In the genomic region with DNA sequence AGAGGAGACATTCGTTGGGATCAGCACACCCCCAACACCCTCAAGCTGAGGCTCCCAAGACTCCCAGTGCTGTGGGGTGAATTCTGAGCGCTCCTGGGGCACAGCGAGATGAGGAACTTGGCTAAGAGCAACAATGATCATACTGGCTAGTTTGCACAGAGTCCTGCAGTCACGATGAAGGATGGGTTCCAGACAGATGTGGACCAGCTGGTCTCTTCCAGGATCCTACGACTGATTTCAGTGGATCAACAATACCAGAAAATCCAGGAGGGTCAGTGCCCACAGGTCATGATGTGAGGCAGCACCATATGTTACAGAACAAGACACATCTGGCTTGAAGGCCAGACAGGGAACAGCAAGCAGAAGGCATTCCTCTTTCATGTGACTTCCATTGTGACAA, we compare ENCODE assay signal across 22 cellular contexts. TPM values are rescaled to one million over a fixed set of nuclear protein-coding genes. Genes with fewer than 3 reads are reported as not detected.
"Had no signal": no experiment of that assay in that cellular context is flagged by ENCODE, and none has a peak within 500 bp of the region (broad histone marks: within the 10 kb centered on the region; RNA-seq: fewer than 3 reads in every experiment).

No MANE protein-coding gene starts in this region.

- H3K4me1 ChIP-seq: parathyroid adenoma, transverse colon had no signal

- H3K27ac Mint-ChIP-seq: activated B cell treated with CpG ODN at 0.5 μM for 24 hours; activated CD4-positive, alpha-beta memory T cell treated with anti-CD3 and anti-CD28 coated beads for 36 hours; activated naive CD4-positive, alpha-beta T cell treated with anti-CD3 and anti-CD28 coated beads, Interleukin-2, amount 10 ng/mL, durations not matched to agents 7 days and 5 days; nephron progenitor cell; T-helper 1 cell treated with Interleukin-12 subunit alpha and Interleukin-12 subunit beta and Interleukin-4 antibody, amounts not matched to agents 30 μg/mL and 1 μg/mL, for 36 hours had no signal

- DNase-seq: activated B cell treated with CpG ODN at 0.5 μM for 24 hours; activated CD4-positive, alpha-beta memory T cell treated with anti-CD3 and anti-CD28 coated beads for 36 hours; activated CD4-positive, alpha-beta T cell treated with anti-CD3 and anti-CD28 coated beads for 4 hours; activated effector memory CD4-positive, alpha-beta T cell treated with anti-CD3 and anti-CD28 coated beads, Interleukin-2, amount 50 U/mL, for 16 hours; activated naive CD4-positive, alpha-beta T cell treated with anti-CD3 and anti-CD28 coated beads, Interleukin-2, amount 10 ng/mL, durations not matched to agents 7 days and 5 days; cerebellar nuclear complex; cortex of kidney; erythroblast; mesenchymal stem cell; nephron progenitor cell; stimulated activated CD4-positive, alpha-beta T cell treated with anti-CD3 and anti-CD28 coated beads, Interleukin-12 subunit alpha, Interleukin-12 subunit beta, amount 100 ng/mL, for 4 hours; stimulated activated naive CD8-positive, alpha-beta T cell treated with anti-CD3 and anti-CD28 coated beads, Interleukin-15, amount 100 ng/mL, for 72 hours; T1000; transverse colon had no signal

- H3K9me3 Mint-ChIP-seq: activated CD4-positive, alpha-beta memory T cell treated with anti-CD3 and anti-CD28 coated beads for 36 hours; activated naive CD4-positive, alpha-beta T cell treated with anti-CD3 and anti-CD28 coated beads, Interleukin-2, amount 10 ng/mL, durations not matched to agents 7 days and 5 days; T-helper 1 cell treated with Interleukin-12 subunit alpha and Interleukin-12 subunit beta and Interleukin-4 antibody, amounts not matched to agents 30 μg/mL and 1 μg/mL, for 36 hours had no signal

- H2AFZ ChIP-seq: parathyroid adenoma had no signal

- H3K4me3 Mint-ChIP-seq: activated B cell treated with CpG ODN at 0.5 μM for 24 hours; activated CD4-positive, alpha-beta memory T cell treated with anti-CD3 and anti-CD28 coated beads for 36 hours; activated naive CD4-positive, alpha-beta T cell treated with anti-CD3 and anti-CD28 coated beads, Interleukin-2, amount 10 ng/mL, durations not matched to agents 7 days and 5 days; nephron progenitor cell; stimulated activated naive CD8-positive, alpha-beta T cell treated with anti-CD3 and anti-CD28 coated beads, Interleukin-15, amount 100 ng/mL, for 72 hours; T-helper 1 cell treated with Interleukin-12 subunit alpha and Interleukin-12 subunit beta and Interleukin-4 antibody, amounts not matched to agents 30 μg/mL and 1 μg/mL, for 36 hours had no signal

- H3K27ac ChIP-seq: parathyroid adenoma, transverse colon had no signal

- H3K9ac ChIP-seq: parathyroid adenoma had no signal

- H3K4me3 ChIP-seq: transverse colon had no signal

- H3K79me2 ChIP-seq: parathyroid adenoma had no signal

- H3K36me3 ChIP-seq: transverse colon had no signal

- H3K27me3 ChIP-seq: transverse colon had no signal

- H3K36me3 Mint-ChIP-seq: activated CD4-positive, alpha-beta memory T cell treated with anti-CD3 and anti-CD28 coated beads for 36 hours; activated naive CD4-positive, alpha-beta T cell treated with anti-CD3 and anti-CD28 coated beads, Interleukin-2, amount 10 ng/mL, durations not matched to agents 7 days and 5 days had no signal

- H3K4me1 Mint-ChIP-seq: activated B cell treated with CpG ODN at 0.5 μM for 24 hours; activated naive CD4-positive, alpha-beta T cell treated with anti-CD3 and anti-CD28 coated beads, Interleukin-2, amount 10 ng/mL, durations not matched to agents 7 days and 5 days; nephron progenitor cell; stimulated activated naive CD8-positive, alpha-beta T cell treated with anti-CD3 and anti-CD28 coated beads, Interleukin-15, amount 100 ng/mL, for 72 hours had no signal

- H3K9me3 ChIP-seq: transverse colon had no signal

- ATAC-seq: right cardiac atrium; stimulated activated naive CD8-positive, alpha-beta T cell treated with anti-CD3 and anti-CD28 coated beads, Interleukin-15, amount 100 ng/mL, for 72 hours had no signal

RNA-seq across cellular contexts. Expression of gene OR52K1, which starts 28.8 kb away (rescaled TPM):
- total RNA-seq: activated B cell treated with CpG ODN at 0.5 μM for 24 hours; activated CD4-positive, alpha-beta memory T cell treated with anti-CD3 and anti-CD28 coated beads for 36 hours; bronchial epithelial cell; frontal cortex; pulmonary artery endothelial cell; transverse colon had no signal
- polyA plus RNA-seq: liver, right cardiac atrium had no signal

RNA-seq across cellular contexts. Expression of gene OR52M1, which starts 33.7 kb away (rescaled TPM):
- total RNA-seq: activated B cell treated with CpG ODN at 0.5 μM for 24 hours; activated CD4-positive, alpha-beta memory T cell treated with anti-CD3 and anti-CD28 coated beads for 36 hours; bronchial epithelial cell; frontal cortex; liver; mononuclear cell; pulmonary artery endothelial cell; right cardiac atrium; transverse colon had no signal
- polyA plus RNA-seq: liver, right cardiac atrium had no signal
